In the genomic region with DNA sequence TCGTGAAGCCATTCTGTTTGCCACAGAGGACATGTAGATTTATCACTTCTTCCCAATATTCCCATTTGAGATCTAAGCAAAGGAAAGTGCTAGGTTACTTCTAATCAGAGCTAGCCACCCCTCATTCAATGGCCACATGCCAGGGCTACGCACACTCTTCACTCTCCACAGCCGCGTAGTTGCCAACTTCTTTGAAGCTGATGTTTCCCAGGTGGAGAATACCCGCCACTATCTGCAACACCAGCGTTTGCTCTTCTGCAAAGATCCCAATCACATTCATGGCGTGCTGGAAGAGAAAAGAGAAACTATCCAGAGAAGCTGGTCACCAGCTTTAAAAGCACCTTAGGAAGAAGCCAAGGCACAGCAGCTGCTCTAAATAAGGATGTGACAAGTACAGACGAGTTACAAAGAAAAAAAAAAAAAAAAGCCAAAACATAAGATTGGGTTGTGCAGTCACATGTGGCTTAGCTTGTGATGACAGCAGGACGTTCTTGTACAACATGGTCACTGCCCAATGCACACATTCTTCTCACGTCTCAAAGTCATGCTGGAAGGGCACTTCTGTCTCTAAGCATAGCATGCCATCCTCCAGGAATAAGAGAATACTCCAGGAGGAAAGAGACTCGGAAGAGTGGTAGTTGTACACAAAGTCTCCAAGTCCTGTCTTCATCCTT, we compare ENCODE assay signal across 25 cellular contexts. TPM values are rescaled to one million over a fixed set of nuclear protein-coding genes. Genes with fewer than 3 reads are reported as not detected.
DNase-seq lines count a peak whose midpoint lies in the region; ATAC-seq and TF ChIP-seq lines count a peak whose summit lies in the region.
"Had no signal": no experiment of that assay in that cellular context is flagged by ENCODE, and none has a peak within 500 bp of the region (broad histone marks: within the 10 kb centered on the region; RNA-seq: fewer than 3 reads in every experiment).

No MANE protein-coding gene starts in this region.

- no peak overlapping the region for H2AFZ ChIP-seq in osteoblast (ENCODE audit: low read length)

- in situ Hi-C loops in brain microvascular endothelial cell (cut with HindIII; ENCODE audit: low pct_ligation_motif_present, low sequenced_read_pairs) = no loop called here

- peak overlapping the region; percentile 51 for H3K27ac ChIP-seq in brain microvascular endothelial cell
- peak overlapping the region; percentile 71 for H3K27ac ChIP-seq in osteoblast (ENCODE audit: low read depth, low read length)
- H3K27ac ChIP-seq in foreskin keratinocyte = no peak overlapping the region
- H3K27ac ChIP-seq: BLaER1, cardiac muscle cell, left lung had no signal

- DNase-seq in left ventricle myocardium superior = no peak
- no peak for DNase-seq in Right ventricle myocardium inferior (ENCODE audit: missing footprints)
- no peak for DNase-seq in brain microvascular endothelial cell
- DNase-seq in osteoblast (ENCODE audit: insufficient read length, low spot score, missing footprints) = no peak
- no peak for DNase-seq in medulla oblongata (ENCODE audit: extremely low spot score)
- DNase-seq in foreskin keratinocyte = no peak
- DNase-seq in NCI-H2081 (lab: John Stamatoyannopoulos, UW) = no peak
- DNase-seq: activated CD4-positive, alpha-beta T cell treated with anti-CD3 and anti-CD28 coated beads, Interleukin-2, amount 50 U/mL, for 48 hours; H9; left lung; naive thymus-derived CD4-positive, alpha-beta T cell; NCI-H2029 treated with DMSO at 0.1 percent for 48 hours; NCI-H446 treated with DMSO at 0.1 percent for 48 hours; stimulated activated naive CD8-positive, alpha-beta T cell treated with anti-CD3 and anti-CD28 coated beads, Interleukin-15, Interleukin-2, amounts not matched to agents 100 U/mL and 50 U/mL, for 24 hours had no signal

- ATAC-seq in left ventricle myocardium superior = peak; percentile 43
- no peak for ATAC-seq in Right ventricle myocardium inferior
- no peak for ATAC-seq in foreskin keratinocyte
- ATAC-seq: naive thymus-derived CD4-positive, alpha-beta T cell; stimulated activated naive CD8-positive, alpha-beta T cell treated with anti-CD3 and anti-CD28 coated beads, Interleukin-15, Interleukin-2, amounts not matched to agents 100 U/mL and 50 U/mL, for 24 hours had no signal

- no peaks in the 10 kb centered on the region for H3K79me2 ChIP-seq in osteoblast (ENCODE audit: insufficient read depth, low read length)

- no peaks in the 10 kb centered on the region for H3K9me3 ChIP-seq in osteoblast (ENCODE audit: low read depth, low read length)
- H3K9me3 ChIP-seq: BLaER1, left lung had no signal

- H3K36me3 ChIP-seq in brain microvascular endothelial cell (replicated peaks) (peaks cover 52% of the 10 kb centered on the region), osteoblast (ENCODE audit: insufficient read depth, low read length) (peaks cover 73% of the 10 kb centered on the region)
- H3K36me3 ChIP-seq: BLaER1, cardiac muscle cell had no signal

- H3K4me3 ChIP-seq in brain microvascular endothelial cell (ENCODE audit: low read depth, low read length) (no peak overlapping the region), osteoblast (ENCODE audit: insufficient read depth, low read length) (no peak overlapping the region)
- H3K4me3 ChIP-seq: BLaER1, cardiac muscle cell, left lung had no signal

- no peaks in the 10 kb centered on the region for H4K20me1 ChIP-seq in osteoblast (ENCODE audit: insufficient read depth, low read length)
- H4K20me1 ChIP-seq: BLaER1 had no signal

- H3K27me3 ChIP-seq in brain microvascular endothelial cell (replicated peaks) = no peaks in the 10 kb centered on the region
- no peaks in the 10 kb centered on the region for H3K27me3 ChIP-seq in osteoblast (ENCODE audit: insufficient read depth, low read length)
- no peaks in the 10 kb centered on the region for H3K27me3 ChIP-seq in foreskin keratinocyte
- H3K27me3 ChIP-seq: BLaER1, cardiac muscle cell, left lung had no signal

- TF ChIP-seq CTCF in brain microvascular endothelial cell (IDR thresholded peaks at IDR 0.05; ENCODE audit: low read depth, low read length, missing control alignments) (no peak), osteoblast (IDR thresholded peaks at IDR 0.05; ENCODE audit: extremely low read depth, low read depth, low read length) (no peak), foreskin keratinocyte (conservative IDR thresholded peaks at IDR 0.05) (no peak)

- intact Hi-C loops in left ventricle myocardium superior (cut with micrococcal nuclease) (no loop called here), Right ventricle myocardium inferior (cut with DNase I) (no loop called here)

- no peak overlapping the region for H3K4me2 ChIP-seq in osteoblast (ENCODE audit: insufficient read depth, low read length)

- H3K4me1 ChIP-seq in osteoblast (ENCODE audit: insufficient read depth, low read length) = peaks cover 14% of the 10 kb centered on the region
- H3K4me1 ChIP-seq in foreskin keratinocyte = no peaks in the 10 kb centered on the region

RNA-seq across cellular contexts. Expression of gene LDHAL6B, which starts 16.4 kb away (rescaled TPM):
- total RNA-seq in left ventricle myocardium superior (not detected), Right ventricle myocardium inferior (not detected), osteoblast (not detected in 2 replicates), foreskin keratinocyte (not detected in 2 replicates)
- not detected in 2 replicates for polyA plus RNA-seq in foreskin keratinocyte
- total RNA-seq: activated T-helper 2 cell treated with anti-CD3 and anti-CD28 coated beads, Interferon-gamma antibody, Interleukin-2, Interleukin-4, amounts not matched to agents 10 μg/mL and 5 μg/mL and 100 μg/mL, durations not matched to agents 14 hours and 24 hours and 36 hours; cardiac muscle cell; H9; HT-29; left lung; M059J; mesothelial cell of epicardium; naive thymus-derived CD4-positive, alpha-beta T cell; pulmonary artery endothelial cell; SK-MEL-5; T-helper 1 cell treated with Interleukin-12 subunit alpha and Interleukin-12 subunit beta and Interleukin-4 antibody, amounts not matched to agents 30 ng/mL and 1 ng/mL, for 36 hours had no signal
- polyA plus RNA-seq: AG04450; cardiac muscle cell; naive thymus-derived CD4-positive, alpha-beta T cell; thymus had no signal
